ENCODE assay signal across 1 cellular context in genomic region chr1:157085416-157085815, GRCh38.
TF ChIP-seq lines count a peak whose summit lies in the region.

No MANE protein-coding gene starts in this region.

TF ChIP-seq in K562, 482 proteins besides CTCF, POLR2A, EP300 and RAD21:
- peak; percentile 46; the same call in 1 of the 2 replicates for TF ChIP-seq BHLHE40 (IDR thresholded peaks at IDR 0.05; ENCODE audit: low read length)
- no peak for TF ChIP-seq POLR2AphosphoS2 (IDR thresholded peaks at IDR 0.05; ENCODE audit: low read length)
- no peak for TF ChIP-seq SLC30A9 (CRISPR knock-in tag; IDR thresholded peaks at IDR 0.05)
- no peak for TF ChIP-seq ZNF347 (CRISPR knock-in tag; IDR thresholded peaks at IDR 0.05; ENCODE audit: low read depth)
- TF ChIP-seq ZNF316 (IDR thresholded peaks at IDR 0.05): no peak
- TF ChIP-seq HLTF (IDR thresholded peaks at IDR 0.05): no peak
- no peak for TF ChIP-seq BRD9 (IDR thresholded peaks at IDR 0.05; ENCODE audit: low read depth, partially characterized antibody)
- TF ChIP-seq, protein P1, sequence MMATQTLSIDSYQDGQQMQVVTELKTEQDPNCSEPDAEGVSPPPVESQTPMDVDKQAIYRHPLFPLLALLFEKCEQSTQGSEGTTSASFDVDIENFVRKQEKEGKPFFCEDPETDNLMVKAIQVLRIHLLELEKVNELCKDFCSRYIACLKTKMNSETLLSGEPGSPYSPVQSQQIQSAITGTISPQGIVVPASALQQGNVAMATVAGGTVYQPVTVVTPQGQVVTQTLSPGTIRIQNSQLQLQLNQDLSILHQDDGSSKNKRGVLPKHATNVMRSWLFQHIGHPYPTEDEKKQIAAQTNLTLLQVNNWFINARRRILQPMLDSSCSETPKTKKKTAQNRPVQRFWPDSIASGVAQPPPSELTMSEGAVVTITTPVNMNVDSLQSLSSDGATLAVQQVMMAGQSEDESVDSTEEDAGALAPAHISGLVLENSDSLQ (IDR thresholded peaks at IDR 0.05): 0 out of 2 replicates have a peak, but pooled peaks have one; percentile 21
- peak; percentile 63 for TF ChIP-seq ZNF384 (IDR thresholded peaks at IDR 0.05; ENCODE audit: low read depth, low read length)
- no peak for TF ChIP-seq ZNF24 (IDR thresholded peaks at IDR 0.05)
- no peak for TF ChIP-seq ZNF408 (CRISPR knock-in tag; IDR thresholded peaks at IDR 0.05; ENCODE audit: low read depth)
- TF ChIP-seq XRCC4 (IDR thresholded peaks at IDR 0.05; ENCODE audit: extremely low read depth, insufficient read depth, insufficient read length): no peak
- no peak for TF ChIP-seq JUNB (CRISPR knock-in tag; conservative IDR thresholded peaks at IDR 0.05)
- no peak for TF ChIP-seq NR2C1 (IDR thresholded peaks at IDR 0.05)
- no peak for TF ChIP-seq NR2C1 (tag; IDR thresholded peaks at IDR 0.05)
- TF ChIP-seq ZNF511 (CRISPR knock-in tag; IDR thresholded peaks at IDR 0.05): no peak
- TF ChIP-seq, protein P2, sequence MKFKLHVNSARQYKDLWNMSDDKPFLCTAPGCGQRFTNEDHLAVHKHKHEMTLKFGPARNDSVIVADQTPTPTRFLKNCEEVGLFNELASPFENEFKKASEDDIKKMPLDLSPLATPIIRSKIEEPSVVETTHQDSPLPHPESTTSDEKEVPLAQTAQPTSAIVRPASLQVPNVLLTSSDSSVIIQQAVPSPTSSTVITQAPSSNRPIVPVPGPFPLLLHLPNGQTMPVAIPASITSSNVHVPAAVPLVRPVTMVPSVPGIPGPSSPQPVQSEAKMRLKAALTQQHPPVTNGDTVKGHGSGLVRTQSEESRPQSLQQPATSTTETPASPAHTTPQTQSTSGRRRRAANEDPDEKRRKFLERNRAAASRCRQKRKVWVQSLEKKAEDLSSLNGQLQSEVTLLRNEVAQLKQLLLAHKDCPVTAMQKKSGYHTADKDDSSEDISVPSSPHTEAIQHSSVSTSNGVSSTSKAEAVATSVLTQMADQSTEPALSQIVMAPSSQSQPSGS (CRISPR knock-in tag; IDR thresholded peaks at IDR 0.05): no peak
- TF ChIP-seq CEBPG (CRISPR knock-in tag; IDR thresholded peaks at IDR 0.05): no peak
- TF ChIP-seq CEBPG (tag; conservative IDR thresholded peaks at IDR 0.05 in 1 of 2, IDR thresholded peaks at IDR 0.05 in 1 of 2): peak in 1 of 2 experiments; percentile 85; a peak in 2 of 4 replicates
- no peak for TF ChIP-seq CREB3 (tag; conservative IDR thresholded peaks at IDR 0.05; ENCODE audit: low read depth)
- TF ChIP-seq CEBPB (tag; IDR thresholded peaks at IDR 0.05): peak; percentile 78
- TF ChIP-seq FOXK1 (CRISPR knock-in tag; IDR thresholded peaks at IDR 0.05; ENCODE audit: borderline replicate concordance): no peak
- TF ChIP-seq MTA2 (IDR thresholded peaks at IDR 0.05; ENCODE audit: low read depth): no peak
